17 cellular contexts compared by ENCODE assay signal in the genomic region with DNA sequence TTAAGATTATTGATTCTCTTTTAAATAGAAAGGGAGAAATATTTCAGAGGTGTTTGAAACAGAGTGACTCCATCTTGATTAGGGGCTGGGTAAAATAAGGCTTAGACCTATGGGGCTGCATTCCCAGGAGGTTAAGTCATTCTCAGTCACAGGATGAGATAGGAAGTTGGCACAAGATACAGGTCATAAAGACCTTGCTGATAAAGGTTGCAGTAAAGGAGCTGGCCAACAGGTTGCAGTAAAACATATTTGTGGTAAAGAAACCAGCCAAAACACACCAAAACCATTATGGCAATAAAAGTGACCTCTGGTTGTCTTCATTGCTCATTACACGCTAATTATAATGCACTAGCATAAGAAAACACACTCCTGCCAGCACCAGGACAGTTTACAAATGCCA.
"Had no signal": no experiment of that assay in that cellular context is flagged by ENCODE, and none has a peak within 500 bp of the region (broad histone marks: within the 10 kb centered on the region; RNA-seq: fewer than 3 reads in every experiment).

No MANE protein-coding gene starts in this region.

- H3K36me3 ChIP-seq: heart left ventricle, right atrium auricular region, tibial artery had no signal

- H3K9me3 ChIP-seq: heart left ventricle, mucosa of descending colon, right atrium auricular region, tibial artery had no signal

- H3K4me1 ChIP-seq: heart left ventricle, right atrium auricular region, tibial artery had no signal

- FAIRE-seq: astrocyte, colon, endothelial cell of umbilical vein, islet of Langerhans, small intestine had no signal

- H3K27ac ChIP-seq: heart left ventricle, right atrium auricular region, tibial artery had no signal

- H3K27ac Mint-ChIP-seq: activated naive CD8-positive, alpha-beta T cell treated with anti-CD3 and anti-CD28 coated beads, Interleukin-2, amount 50 U/mL, for 24 hours; naive thymus-derived CD8-positive, alpha-beta T cell; WTC11 had no signal

- H3K27me3 Mint-ChIP-seq: activated naive CD8-positive, alpha-beta T cell treated with anti-CD3 and anti-CD28 coated beads, Interleukin-2, amount 50 U/mL, for 24 hours; naive thymus-derived CD8-positive, alpha-beta T cell had no signal

- ATAC-seq: activated naive CD8-positive, alpha-beta T cell treated with anti-CD3 and anti-CD28 coated beads, Interleukin-2, amount 50 U/mL, for 24 hours; heart left ventricle; left lobe of liver; mucosa of descending colon; naive thymus-derived CD8-positive, alpha-beta T cell; WTC11 had no signal

- H3K4me3 ChIP-seq: heart left ventricle, mucosa of descending colon, right atrium auricular region, tibial artery had no signal

- H3K4me3 Mint-ChIP-seq: activated naive CD8-positive, alpha-beta T cell treated with anti-CD3 and anti-CD28 coated beads, Interleukin-2, amount 50 U/mL, for 24 hours; naive thymus-derived CD8-positive, alpha-beta T cell; WTC11 had no signal

- H3K4me1 Mint-ChIP-seq: activated naive CD8-positive, alpha-beta T cell treated with anti-CD3 and anti-CD28 coated beads, Interleukin-2, amount 50 U/mL, for 24 hours; naive thymus-derived CD8-positive, alpha-beta T cell; WTC11 had no signal

- H3K36me3 Mint-ChIP-seq: naive thymus-derived CD8-positive, alpha-beta T cell had no signal

- H3K9me3 Mint-ChIP-seq: activated naive CD8-positive, alpha-beta T cell treated with anti-CD3 and anti-CD28 coated beads, Interleukin-2, amount 50 U/mL, for 24 hours had no signal

- DNase-seq: activated CD4-positive, alpha-beta T cell treated with anti-CD3 and anti-CD28 coated beads for 48 hours; activated naive CD4-positive, alpha-beta T cell treated with Interleukin-2 at 50 U/mL for 16 hours; activated naive CD8-positive, alpha-beta T cell treated with anti-CD3 and anti-CD28 coated beads, Interleukin-2, amount 50 U/mL, for 24 hours; foreskin melanocyte; heart left ventricle; mammary epithelial cell; mucosa of descending colon; naive thymus-derived CD8-positive, alpha-beta T cell; small intestine; tibial artery had no signal

- H3K27me3 ChIP-seq: heart left ventricle, right atrium auricular region, tibial artery had no signal
